In the genomic region with DNA sequence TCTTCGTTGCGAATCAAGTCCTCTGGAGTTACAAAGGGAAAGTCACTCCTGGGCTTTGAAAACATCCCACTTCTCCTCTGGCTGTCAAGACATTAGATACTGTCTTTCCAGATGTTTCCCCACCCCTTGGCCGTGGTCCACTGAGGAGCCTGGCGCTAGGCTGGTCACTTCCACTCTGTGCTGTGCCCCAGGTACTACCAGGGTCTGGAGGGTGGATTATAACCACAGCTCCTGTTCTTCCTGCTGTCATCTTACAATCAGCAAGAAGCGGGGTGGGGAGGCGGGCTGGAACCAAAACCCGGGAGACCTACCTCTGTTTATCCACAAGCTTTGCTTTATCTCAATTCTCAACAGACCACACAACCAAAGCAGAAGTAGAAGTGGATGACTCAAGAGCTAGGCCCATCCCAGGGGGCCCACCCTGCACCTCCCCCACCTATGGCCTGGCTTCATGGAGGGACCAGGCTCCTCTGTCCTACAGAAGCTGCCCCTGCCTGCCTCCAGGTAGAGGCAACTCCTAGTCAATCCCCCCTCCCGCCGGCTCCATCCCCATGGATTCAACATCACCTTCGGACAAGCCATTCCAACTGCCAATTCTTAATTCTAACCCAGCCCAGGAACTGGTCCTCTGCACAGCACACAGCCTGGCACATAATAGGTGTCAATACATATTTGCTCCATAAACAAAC, we compare ENCODE assay signal across 8 cellular contexts.
DNase-seq lines count a peak whose midpoint lies in the region.

No MANE protein-coding gene starts in this region.

- DNase-seq in CD1c-positive myeloid dendritic cell (ENCODE audit: extremely low spot score) (peak; percentile 49), Kasumi-1 (lab: John Stamatoyannopoulos, UW) (peak; percentile 49 to 50), amniotic epithelial cell (ENCODE audit: low read depth) (peak; percentile 85), middle frontal gyrus (ENCODE audit: extremely low spot score, low spot score) (no peak), T1000 (lab: John Stamatoyannopoulos, UW) (no peak), NCI-H774 (lab: John Stamatoyannopoulos, UW) (no peak), NCI-H510A treated with DMSO at 0.1 percent for 48 hours (lab: John Stamatoyannopoulos, UW) (no peak)

- peak overlapping the region; percentile 43 for H3K9ac ChIP-seq in mucosa of stomach (ENCODE audit: low read length)

- H3K27me3 ChIP-seq in mucosa of stomach (ENCODE audit: control insufficient read depth, insufficient read depth, low read length), result no peaks in the 10 kb centered on the region

- H3K9me3 ChIP-seq in mucosa of stomach (ENCODE audit: control insufficient read depth, low read length), result no peaks in the 10 kb centered on the region

- no peaks in the 10 kb centered on the region for H3K36me3 ChIP-seq in mucosa of stomach (ENCODE audit: control insufficient read depth, insufficient read depth, low read length)

- no peak overlapping the region for H3K4me3 ChIP-seq in mucosa of stomach (ENCODE audit: low read length)

- H3K4me1 ChIP-seq in mucosa of stomach (ENCODE audit: control insufficient read depth, insufficient read depth, low read length), result peaks cover 88% of the 10 kb centered on the region

Comparison
In these comparisons a context has a peak if more than half of its experiments do, and no peak if none do; other contexts are left out.
1. DNase-seq: peak in CD1c-positive myeloid dendritic cell (single experiment), Kasumi-1 (2 of 2) and amniotic epithelial cell (single experiment); none in middle frontal gyrus (single experiment), T1000 (single experiment), NCI-H774 (single experiment) and NCI-H510A treated with DMSO at 0.1 percent for 48 hours (single experiment).